In the genomic region with DNA sequence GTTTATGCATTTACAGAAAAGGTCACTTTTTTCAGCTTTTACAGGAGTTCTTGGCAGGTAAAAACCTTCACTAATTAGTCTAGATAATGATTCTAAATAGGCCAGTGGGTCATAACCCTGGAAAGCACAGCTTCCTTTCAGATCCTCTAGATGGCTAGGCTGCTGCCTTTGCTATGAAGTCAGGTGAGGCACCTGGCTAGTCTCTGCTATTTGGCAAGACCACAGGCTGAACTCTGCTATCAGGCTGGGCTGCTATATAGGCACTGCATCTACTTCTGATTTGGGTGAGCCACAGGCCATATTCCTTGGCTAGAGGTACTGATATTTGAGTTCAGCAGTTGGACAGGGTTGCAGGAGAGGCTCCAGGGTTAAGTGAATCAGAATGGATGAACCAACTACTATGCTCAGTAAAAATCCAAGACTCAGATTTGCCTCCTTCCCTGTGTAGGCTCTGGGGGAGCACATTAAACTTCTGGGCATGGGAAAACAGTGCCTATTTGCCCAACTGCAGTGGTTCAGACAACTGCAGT, we compare ENCODE assay signal across 24 cellular contexts.
"Had no signal": no experiment of that assay in that cellular context is flagged by ENCODE, and none has a peak within 500 bp of the region (broad histone marks: within the 10 kb centered on the region; RNA-seq: fewer than 3 reads in every experiment).

No MANE protein-coding gene starts in this region.

- H3K4me3 ChIP-seq: colonic mucosa, esophagus muscularis mucosa, gastrocnemius medialis, heart right ventricle, left lung, lower lobe of right lung, mucosa of descending colon had no signal

- H3K27ac ChIP-seq: colonic mucosa, esophagus muscularis mucosa, gastrocnemius medialis, heart right ventricle, left lung, lower lobe of right lung had no signal

- H3K4me1 Mint-ChIP-seq: immature natural killer cell, mesothelial cell of epicardium, naive B cell had no signal

- H3K4me1 ChIP-seq: colonic mucosa, esophagus muscularis mucosa, gastrocnemius medialis, heart right ventricle, left lung, lower lobe of right lung had no signal

- DNase-seq: colonic mucosa; cortex of kidney; effector CD8-positive, alpha-beta T cell; effector memory CD8-positive, alpha-beta T cell; foreskin fibroblast; foreskin melanocyte; gastrocnemius medialis; glutamatergic neuron; head of caudate nucleus; heart right ventricle; hippocampal formation; immature natural killer cell; left cardiac atrium; left lung; left ventricle myocardium superior; lower lobe of right lung; mesenchymal stem cell; mucosa of descending colon; naive B cell had no signal

- H3K27ac Mint-ChIP-seq: dendritic cell treated with granulocyte-macrophage colony-stimulating factor and Interleukin-4, amounts not matched to agents 40 ng/mL and 50 ng/mL, for 4 days; effector memory CD8-positive, alpha-beta T cell; immature natural killer cell; mesothelial cell of epicardium; naive B cell had no signal

- H3K4me3 Mint-ChIP-seq: dendritic cell treated with granulocyte-macrophage colony-stimulating factor and Interleukin-4, amounts not matched to agents 40 ng/mL and 50 ng/mL, for 4 days; effector memory CD8-positive, alpha-beta T cell; immature natural killer cell; mesothelial cell of epicardium; naive B cell had no signal

- FAIRE-seq: endothelial cell of umbilical vein, keratinocyte had no signal

- H3K27me3 ChIP-seq: colonic mucosa, esophagus muscularis mucosa, gastrocnemius medialis, heart right ventricle, left lung had no signal

- ATAC-seq: effector memory CD8-positive, alpha-beta T cell; gastrocnemius medialis; heart right ventricle; left cardiac atrium; left lung; left ventricle myocardium superior; lower lobe of right lung; mucosa of descending colon had no signal

- H3K36me3 ChIP-seq: colonic mucosa, esophagus muscularis mucosa, gastrocnemius medialis, heart right ventricle, left lung, lower lobe of right lung had no signal
